ENCODE assay signal across 9 cellular contexts in the genomic region with DNA sequence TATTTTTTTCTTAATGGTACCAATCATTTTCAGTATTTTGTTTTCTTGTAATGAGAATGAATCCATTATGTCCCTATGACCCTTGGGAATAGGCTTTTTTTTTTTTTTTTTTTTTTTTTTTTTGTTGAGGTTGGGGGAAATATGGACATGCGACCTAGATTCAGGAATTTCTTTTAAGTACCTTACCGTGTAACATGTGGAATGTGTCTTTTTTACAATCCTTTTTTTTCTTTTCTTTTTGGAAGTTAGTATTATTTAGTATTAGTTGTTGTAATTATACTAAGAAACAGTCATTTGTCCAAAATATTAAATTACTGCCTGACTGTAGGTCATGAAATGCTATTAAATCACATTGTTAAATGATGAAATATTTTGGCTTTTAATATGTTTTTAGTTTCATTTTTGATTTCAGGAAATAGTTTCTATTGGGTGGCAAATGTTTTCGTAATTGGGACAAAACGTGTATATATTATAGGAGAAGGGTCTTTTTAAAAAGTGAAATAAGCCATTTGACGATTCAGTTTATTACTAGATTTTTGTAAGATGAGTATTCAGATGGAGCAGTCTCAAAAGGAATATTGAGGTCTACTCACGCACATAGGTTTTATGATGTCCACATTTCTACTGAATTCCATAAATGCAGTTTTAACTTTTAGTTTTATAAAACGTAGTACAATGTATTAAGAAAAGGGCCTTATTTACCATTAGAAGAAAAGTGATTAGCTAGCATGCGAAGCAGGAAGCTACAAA. TPM values are rescaled to one million over a fixed set of nuclear protein-coding genes. Genes with fewer than 3 reads are reported as not detected.
DNase-seq lines count a peak whose midpoint lies in the region; ATAC-seq and TF ChIP-seq lines count a peak whose summit lies in the region.
"Had no signal": no experiment of that assay in that cellular context is flagged by ENCODE, and none has a peak within 500 bp of the region (broad histone marks: within the 10 kb centered on the region; RNA-seq: fewer than 3 reads in every experiment).

No MANE protein-coding gene starts in this region.

- WGBS in mammary epithelial cell (ENCODE audit: low coverage, missing lambda C conversion rate), result 4% methylated on average over 8 of the region's 8 CpGs

- dilution Hi-C loops in mammary epithelial cell (cut with HindIII; ENCODE audit: low sequenced_read_pairs), result no loop called here

- H3K4me3 Mint-ChIP-seq in naive thymus-derived CD4-positive, alpha-beta T cell, result peak overlapping the region; percentile 84 to 93 (median 88)

- H3K9me3 Mint-ChIP-seq in naive thymus-derived CD4-positive, alpha-beta T cell, result peaks cover 0 to 4% (median 0%) of the 10 kb centered on the region in 11 donors

- H3K79me2 ChIP-seq in KMS-11 (ENCODE audit: insufficient read depth, low read depth), result peaks cover 75% of the 10 kb centered on the region
- H3K79me2 ChIP-seq in mammary epithelial cell (ENCODE audit: insufficient read depth, low read length), result peaks cover 96% of the 10 kb centered on the region

- H3K27me3 ChIP-seq in BLaER1 treated with 17β-estradiol and CSF1 and Interleukin-3, amounts not matched to agents 10 nM and 100 nM, result no peaks in the 10 kb centered on the region
- H3K27me3 ChIP-seq in KMS-11 (ENCODE audit: insufficient read depth, low read depth), result no peaks in the 10 kb centered on the region
- H3K27me3 ChIP-seq in mammary epithelial cell (ENCODE audit: insufficient read depth, low read length), result no peaks in the 10 kb centered on the region
- H3K27me3 ChIP-seq in naive thymus-derived CD4-positive, alpha-beta T cell (ENCODE audit: control insufficient read depth in 2 of 2, insufficient read depth in 2 of 2, low read length in 2 of 2), result no peaks in the 10 kb centered on the region

- H3K4me2 ChIP-seq in BLaER1 treated with 17β-estradiol and CSF1 and Interleukin-3, amounts not matched to agents 10 nM and 100 nM, result peak overlapping the region; percentile 77 to 91 (median 88); a peak in 21 of 22 replicates
- H3K4me2 ChIP-seq in KMS-11, result peak overlapping the region; percentile 72
- H3K4me2 ChIP-seq in mammary epithelial cell (ENCODE audit: insufficient read depth, low read depth, low read length), result peak overlapping the region; percentile 98

- TF ChIP-seq CTCF in KMS-11 (conservative IDR thresholded peaks at IDR 0.05; ENCODE audit: low read depth, low read length) (no peak), mammary epithelial cell (conservative IDR thresholded peaks at IDR 0.05 in 1 of 2, IDR thresholded peaks at IDR 0.05 in 1 of 2; ENCODE audit: extremely low read depth in 1 of 2, insufficient read depth in 1 of 2, low read depth in 1 of 2, low read length in 2 of 2) (no peak)

- in situ Hi-C loops in mammary epithelial cell (cut with MboI; ENCODE audit: low sequenced_read_pairs in 2 of 2), result loop anchor here in 1 of 2 donors (10.0 to 25.0 kb wide), 2 partner anchors 97 to 405 kb away; no protein-coding TSS in a partner anchor

- POLR2A ChIA-PET in naive thymus-derived CD4-positive, alpha-beta T cell (lab: Charles Lee), result interaction anchor here (1.4 kb wide), 1 partner anchor 240 kb away, joined by 5 read pairs; no protein-coding TSS in a partner anchor

- no TSS peak for BruUV-seq in mammary epithelial cell (replicated peaks; lab: Mats Ljungman, UMichigan)

- peak overlapping the region; percentile 98 to 100 (median 99) for H3K9ac ChIP-seq in BLaER1 treated with 17β-estradiol and CSF1 and Interleukin-3, amounts not matched to agents 10 nM and 100 nM
- H3K9ac ChIP-seq in KMS-11 (peak overlapping the region; percentile 90), mammary epithelial cell (ENCODE audit: insufficient read depth, low read length) (peak overlapping the region; percentile 61)

- peaks cover 33 to 60% (median 52%) of the 10 kb centered on the region in 7 donors for H3K4me1 Mint-ChIP-seq in naive thymus-derived CD4-positive, alpha-beta T cell

- peaks cover 0 to 2% (median 0%) of the 10 kb centered on the region in 5 donors for H3K27me3 Mint-ChIP-seq in naive thymus-derived CD4-positive, alpha-beta T cell

- intact Hi-C loops in mammary epithelial cell (cut with micrococcal nuclease), result loop anchor here (2.0 kb wide), 1 partner anchor 47 kb away; no protein-coding TSS in a partner anchor
- intact Hi-C loops in naive thymus-derived CD4-positive, alpha-beta T cell (cut with micrococcal nuclease), result loop anchor here (1.0 to 5.0 kb wide), 5 partner anchors 75 to 440 kb away; no protein-coding TSS in a partner anchor

- no peaks in the 10 kb centered on the region for H3K9me3 ChIP-seq in BLaER1 treated with 17β-estradiol and CSF1 and Interleukin-3, amounts not matched to agents 10 nM and 100 nM (replicated peaks in 1 of 11)
- H3K9me3 ChIP-seq in mammary epithelial cell (replicated peaks; ENCODE audit: insufficient read depth, low read length), result no peaks in the 10 kb centered on the region
- H3K9me3 ChIP-seq in naive thymus-derived CD4-positive, alpha-beta T cell (ENCODE audit: control insufficient read depth in 2 of 3, low read length in 3 of 3), result no peaks in the 10 kb centered on the region

- H3K27ac Mint-ChIP-seq in naive thymus-derived CD4-positive, alpha-beta T cell, result peak overlapping the region; percentile 82 to 94 (median 90)

- DNase-seq in mammary epithelial cell, result no peak
- DNase-seq in naive thymus-derived CD4-positive, alpha-beta T cell, result no peak

- peaks cover 0 to 37% (median 26%) of the 10 kb centered on the region in 11 experiments; a peak in 19 of 22 replicates for H3K36me3 ChIP-seq in BLaER1 treated with 17β-estradiol and CSF1 and Interleukin-3, amounts not matched to agents 10 nM and 100 nM
- no peaks in the 10 kb centered on the region for H3K36me3 ChIP-seq in KMS-11 (ENCODE audit: insufficient read depth)
- no peaks in the 10 kb centered on the region for H3K36me3 ChIP-seq in mammary epithelial cell (ENCODE audit: insufficient read depth, low read length)
- no peaks in the 10 kb centered on the region for H3K36me3 ChIP-seq in naive thymus-derived CD4-positive, alpha-beta T cell (ENCODE audit: control insufficient read depth in 2 of 3, insufficient read depth in 3 of 3, low read length in 3 of 3)

- H2AFZ ChIP-seq in KMS-11 (ENCODE audit: low read depth) (no peak overlapping the region), mammary epithelial cell (ENCODE audit: low read depth, low read length) (no peak overlapping the region)

- H3K4me1 ChIP-seq in BLaER1 treated with 17β-estradiol and CSF1 and Interleukin-3, amounts not matched to agents 10 nM and 100 nM, result peaks cover 22 to 53% (median 35%) of the 10 kb centered on the region in 10 experiments
- peaks cover 44% of the 10 kb centered on the region for H3K4me1 ChIP-seq in KMS-11 (ENCODE audit: low read depth, poor library complexity, severe bottlenecking)
- H3K4me1 ChIP-seq in mammary epithelial cell (ENCODE audit: insufficient read depth, low read length), result peaks cover 14% of the 10 kb centered on the region
- peaks cover 18 to 22% of the 10 kb centered on the region in 2 donors for H3K4me1 ChIP-seq in naive thymus-derived CD4-positive, alpha-beta T cell (ENCODE audit: control insufficient read depth in 2 of 2, insufficient read depth in 2 of 2, low read length in 2 of 2)

- H4K20me1 ChIP-seq in BLaER1 treated with 17β-estradiol and CSF1 and Interleukin-3, amounts not matched to agents 10 nM and 100 nM, result peaks cover 33 to 77% (median 74%) of the 10 kb centered on the region in 11 experiments; a peak in 20 of 22 replicates
- no peaks in the 10 kb centered on the region for H4K20me1 ChIP-seq in KMS-11 (ENCODE audit: insufficient read depth)
- H4K20me1 ChIP-seq in mammary epithelial cell (ENCODE audit: insufficient read depth, low read length), result no peaks in the 10 kb centered on the region

- peak overlapping the region; percentile 57 to 100 (median 69); a peak in 21 of 22 replicates for H3K27ac ChIP-seq in BLaER1 treated with 17β-estradiol and CSF1 and Interleukin-3, amounts not matched to agents 10 nM and 100 nM
- H3K27ac ChIP-seq in KMS-11 (peak overlapping the region; percentile 90), mammary epithelial cell (ENCODE audit: insufficient read depth, low read depth, low read length) (peak overlapping the region; percentile 85)
- H3K27ac ChIP-seq in naive thymus-derived CD4-positive, alpha-beta T cell (ENCODE audit: low read depth, low read length), result peak overlapping the region; percentile 79

- CTCF ChIA-PET in mammary epithelial cell (lab: Charles Lee; ENCODE audit: low non-redundant PET), result no interaction called here
- CTCF ChIA-PET in naive thymus-derived CD4-positive, alpha-beta T cell (lab: Charles Lee), result interaction anchor here (0.8 kb wide), 2 partner anchors 62 to 137 kb away, joined by 3 read pairs; no protein-coding TSS in a partner anchor

- peaks cover 0 to 17% (median 4%) of the 10 kb centered on the region in 5 donors for H3K36me3 Mint-ChIP-seq in naive thymus-derived CD4-positive, alpha-beta T cell

- H3K4me3 ChIP-seq in BLaER1 treated with 17β-estradiol and CSF1 and Interleukin-3, amounts not matched to agents 10 nM and 100 nM, result peak overlapping the region; percentile 85 to 96 (median 94)
- H3K4me3 ChIP-seq in KMS-11 (IDR thresholded peaks at IDR 0.05; ENCODE audit: insufficient read depth, low read depth, low read length), result no peak overlapping the region
- peak overlapping the region; percentile 35 to 84 (median 58) for H3K4me3 ChIP-seq in mammary epithelial cell (replicated peaks in 1 of 3; ENCODE audit: insufficient read depth in 1 of 3, low read depth in 2 of 3, low read length in 3 of 3)
- H3K4me3 ChIP-seq in naive thymus-derived CD4-positive, alpha-beta T cell (ENCODE audit: low read length), result peak overlapping the region; percentile 58
- H3K4me3 ChIP-seq: lung had no signal

- ATAC-seq in naive thymus-derived CD4-positive, alpha-beta T cell, result no peak
- ATAC-seq in HG02884 (IDR thresholded peaks at IDR 0.05; ENCODE audit: unreplicated experiment) (no peak), GM18858 (IDR thresholded peaks at IDR 0.05; ENCODE audit: unreplicated experiment) (no peak), esophagus mucosa (no peak), GM18519 (IDR thresholded peaks at IDR 0.05; ENCODE audit: low FRiP score, unreplicated experiment) (no peak)

RNA-seq across cellular contexts. Expression of gene ARID1B, which starts 4.9 kb away (rescaled TPM):
- total RNA-seq in mammary epithelial cell, result 10 to 100 TPM; 42.5 to 53.7 TPM
- polyA plus RNA-seq in mammary epithelial cell, result 19.7 TPM
- 93.6 TPM for polyA minus RNA-seq in mammary epithelial cell
- 100 to 1,000 TPM in 4 of 5 experiments, 10 to 100 TPM in 1; 88.8 to 164 (median 141) TPM for total RNA-seq in naive thymus-derived CD4-positive, alpha-beta T cell
- 10 to 100 TPM; 17.5 to 21.0 TPM for polyA plus RNA-seq in naive thymus-derived CD4-positive, alpha-beta T cell
- 45.7 TPM for total RNA-seq in esophagus mucosa
